Comparison of ENCODE assay signal across 20 cellular contexts in genomic region chr7:157597562-157597961, GRCh38.
DNase-seq lines count a peak whose midpoint lies in the region; ATAC-seq and TF ChIP-seq lines count a peak whose summit lies in the region.
"Had no signal": no experiment of that assay in that cellular context is flagged by ENCODE, and none has a peak within 500 bp of the region (broad histone marks: within the 10 kb centered on the region; RNA-seq: fewer than 3 reads in every experiment).

No MANE protein-coding gene starts in this region.

- H3K27me3 Mint-ChIP-seq in nephron progenitor cell (ENCODE audit: low read depth, poor library complexity), result peaks cover 25% of the 10 kb centered on the region
- H3K27me3 Mint-ChIP-seq: B cell had no signal

- TF ChIP-seq CTCF in nephron progenitor cell (IDR thresholded peaks at IDR 0.05), result no peak

- no peaks in the 10 kb centered on the region for H3K9me3 Mint-ChIP-seq in nephron progenitor cell

- no peak overlapping the region for H3K4me3 Mint-ChIP-seq in nephron progenitor cell
- H3K4me3 Mint-ChIP-seq: B cell, CD14-positive monocyte, H9 had no signal

- H3K4me1 Mint-ChIP-seq in nephron progenitor cell, result peaks cover 10% of the 10 kb centered on the region
- H3K4me1 Mint-ChIP-seq: B cell, CD14-positive monocyte, H9 had no signal

- H3K27ac Mint-ChIP-seq in nephron progenitor cell, result peak overlapping the region; percentile 53
- H3K27ac Mint-ChIP-seq: B cell, H9 had no signal

- ATAC-seq in HG03565 (IDR thresholded peaks at IDR 0.05; ENCODE audit: unreplicated experiment) (no peak), GM18511 (IDR thresholded peaks at IDR 0.05; ENCODE audit: unreplicated experiment) (no peak), GM19467 (IDR thresholded peaks at IDR 0.05; ENCODE audit: unreplicated experiment) (no peak)
- ATAC-seq: Right ventricle myocardium inferior had no signal

- DNase-seq in COR-L47 (lab: John Stamatoyannopoulos, UW), result peak; percentile 77
- DNase-seq in NCI-H1417 (lab: John Stamatoyannopoulos, UW), result peak in 2 of 3 experiments; percentile 73 to 88
- peak; percentile 91 for DNase-seq in NCI-H69 (lab: John Stamatoyannopoulos, UW)
- no peak for DNase-seq in nephron progenitor cell
- no peak for DNase-seq in NCI-H1092 treated with DMSO at 0.1 percent for 48 hours (lab: John Stamatoyannopoulos, UW)
- DNase-seq: DMS79; H9; KG1; NCI-H1105 treated with DMSO at 0.1 percent for 48 hours; NCI-H187; NCI-H2171; NCI-H446; NCI-H526 treated with DMSO at 0.1 percent for 48 hours; NK-92 treated with Interleukin-12 subunit alpha and Interleukin-12 subunit beta, amount 100 ng/mL, for 24 hours had no signal

- peaks cover 2% of the 10 kb centered on the region for H3K36me3 Mint-ChIP-seq in nephron progenitor cell (ENCODE audit: low read depth)
- H3K36me3 Mint-ChIP-seq: CD14-positive monocyte had no signal

Comparison
In these comparisons a context has a peak if more than half of its experiments do, and no peak if none do; other contexts are left out.
1. DNase-seq: peak in COR-L47 (single experiment), NCI-H1417 (2 of 3) and NCI-H69 (single experiment); none in nephron progenitor cell (single experiment) and NCI-H1092 treated with DMSO at 0.1 percent for 48 hours (single experiment).